Comparison of ENCODE assay signal across 8 cellular contexts in the genomic region with DNA sequence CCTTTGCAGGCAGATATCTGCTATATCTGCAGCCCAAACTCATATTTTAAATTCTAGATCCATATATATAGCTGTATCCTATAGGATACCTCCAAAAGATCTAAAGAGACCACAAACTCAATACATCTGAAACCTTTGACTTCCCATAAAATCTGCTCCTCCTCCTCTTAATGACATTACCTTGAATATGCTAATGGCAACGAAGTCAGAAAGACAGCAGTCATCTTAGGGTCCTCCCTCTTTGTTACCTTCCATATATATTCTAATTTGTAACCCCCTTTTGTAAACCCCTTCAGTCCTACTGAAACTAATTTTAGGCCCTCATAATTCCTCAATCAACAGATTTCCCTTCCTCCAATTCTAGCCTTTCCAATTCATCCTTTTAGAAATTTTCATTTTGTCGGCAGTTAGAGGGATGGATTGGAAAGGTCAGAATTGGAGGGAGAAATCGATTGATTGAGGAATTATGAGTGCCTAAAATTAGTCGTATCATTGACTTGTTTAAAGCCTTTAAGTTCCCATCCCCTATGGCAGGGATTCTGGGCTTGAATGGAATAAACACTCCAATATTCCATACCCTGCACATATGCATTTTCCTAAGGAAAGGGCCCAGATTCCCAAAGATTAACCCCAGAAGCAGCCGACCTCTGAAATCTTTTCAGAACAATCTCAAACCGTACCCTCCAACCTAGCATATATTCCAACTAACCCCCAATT. TPM values are rescaled to one million over a fixed set of nuclear protein-coding genes. Genes with fewer than 3 reads are reported as not detected.
DNase-seq lines count a peak whose midpoint lies in the region; ATAC-seq and TF ChIP-seq lines count a peak whose summit lies in the region.
"Had no signal": no experiment of that assay in that cellular context is flagged by ENCODE, and none has a peak within 500 bp of the region (broad histone marks: within the 10 kb centered on the region; RNA-seq: fewer than 3 reads in every experiment).

No MANE protein-coding gene starts in this region.

- H3K27me3 ChIP-seq in GM23338 (ENCODE audit: insufficient read depth) = 0 out of 2 replicates have a peak, but pooled peaks cover 4% of the 10 kb centered on the region
- H3K27me3 ChIP-seq in RWPE2 (ENCODE audit: insufficient read depth, poor library complexity, severe bottlenecking) = no peaks in the 10 kb centered on the region

- H3K9me3 ChIP-seq in RWPE2 (ENCODE audit: severe bottlenecking) = no peaks in the 10 kb centered on the region

- ATAC-seq in GM23338 (no peak), RWPE2 (ENCODE audit: low read depth) (no peak), GM19023 (IDR thresholded peaks at IDR 0.05; ENCODE audit: unreplicated experiment) (no peak)
- ATAC-seq in stimulated activated effector memory CD8-positive, alpha-beta T cell treated with anti-CD3 and anti-CD28 coated beads, Interleukin-12 subunit alpha, Interleukin-12 subunit beta, amount 100 ng/mL, for 72 hours = no peak

- H3K79me2 ChIP-seq in GM23338 (replicated peaks; ENCODE audit: insufficient read depth) = peaks cover 70% of the 10 kb centered on the region

- peaks cover 29% of the 10 kb centered on the region for H3K4me1 ChIP-seq in GM23338 (ENCODE audit: insufficient read depth)
- peaks cover 22% of the 10 kb centered on the region for H3K4me1 ChIP-seq in RWPE2 (ENCODE audit: insufficient read depth, poor library complexity, severe bottlenecking)

- DNase-seq in GM23338 (ENCODE audit: low spot score) = peak; percentile 24
- no peak for DNase-seq in RWPE2 (ENCODE audit: low spot score)
- no peak for DNase-seq in foreskin fibroblast
- no peak for DNase-seq in stimulated activated effector memory CD8-positive, alpha-beta T cell treated with anti-CD3 and anti-CD28 coated beads, Interleukin-12 subunit alpha, Interleukin-12 subunit beta, amount 100 ng/mL, for 72 hours (ENCODE audit: low spot score in 2 of 2)
- DNase-seq in activated CD4-positive, CD25-positive, alpha-beta regulatory T cell (lab: John Stamatoyannopoulos, UW) = no peak
- no peak for DNase-seq in posterior vena cava (ENCODE audit: low spot score)

- H3K36me3 ChIP-seq in GM23338 (ENCODE audit: insufficient read depth) (no peaks in the 10 kb centered on the region), RWPE2 (ENCODE audit: low read depth) (peaks cover 41% of the 10 kb centered on the region)

- peak overlapping the region; percentile 83 for H3K4me2 ChIP-seq in GM23338

- peak overlapping the region; percentile 72; the same call in 1 of the 2 replicates for H3K4me3 ChIP-seq in GM23338
- H3K4me3 ChIP-seq in RWPE2 (ENCODE audit: severe bottlenecking) = peak overlapping the region; percentile 93
- H3K4me3 ChIP-seq in foreskin fibroblast (ENCODE audit: low read depth in 1 of 2, low read length in 2 of 2) = peak overlapping the region; percentile 63 to 86

- H3F3A ChIP-seq in GM23338 (replicated peaks; ENCODE audit: low read depth) = 0 out of 2 replicates have a peak, but pooled peaks cover 10% of the 10 kb centered on the region

- no peak overlapping the region for H3K27ac Mint-ChIP-seq in GM23338
- H3K27ac Mint-ChIP-seq in stimulated activated effector memory CD8-positive, alpha-beta T cell treated with anti-CD3 and anti-CD28 coated beads, Interleukin-12 subunit alpha, Interleukin-12 subunit beta, amount 100 ng/mL, for 72 hours = no peak overlapping the region

- TF ChIP-seq CTCF in GM23338 (conservative IDR thresholded peaks at IDR 0.05; ENCODE audit: low read depth in 2 of 2) = no peak
- no peak for TF ChIP-seq CTCF in RWPE2 (IDR thresholded peaks at IDR 0.05; ENCODE audit: poor library complexity, severe bottlenecking)
- TF ChIP-seq CTCF in foreskin fibroblast (IDR thresholded peaks at IDR 0.05; ENCODE audit: low read depth, low read length) = no peak

- H3K4me1 Mint-ChIP-seq in GM23338 = peaks cover 41% of the 10 kb centered on the region
- peaks cover 43% of the 10 kb centered on the region for H3K4me1 Mint-ChIP-seq in stimulated activated effector memory CD8-positive, alpha-beta T cell treated with anti-CD3 and anti-CD28 coated beads, Interleukin-12 subunit alpha, Interleukin-12 subunit beta, amount 100 ng/mL, for 72 hours

- H3K9me3 Mint-ChIP-seq in GM23338 = no peaks in the 10 kb centered on the region
- no peaks in the 10 kb centered on the region for H3K9me3 Mint-ChIP-seq in stimulated activated effector memory CD8-positive, alpha-beta T cell treated with anti-CD3 and anti-CD28 coated beads, Interleukin-12 subunit alpha, Interleukin-12 subunit beta, amount 100 ng/mL, for 72 hours

- H3K36me3 Mint-ChIP-seq in GM23338 (ENCODE audit: low read depth) = no peaks in the 10 kb centered on the region; the same call in 2 of the 3 replicates
- peaks cover 10% of the 10 kb centered on the region for H3K36me3 Mint-ChIP-seq in stimulated activated effector memory CD8-positive, alpha-beta T cell treated with anti-CD3 and anti-CD28 coated beads, Interleukin-12 subunit alpha, Interleukin-12 subunit beta, amount 100 ng/mL, for 72 hours

- H3K27me3 Mint-ChIP-seq in GM23338 (ENCODE audit: insufficient read depth, low read depth, poor library complexity) = peaks cover 3% of the 10 kb centered on the region

- peak overlapping the region; percentile 2; the same call in 1 of the 2 replicates for H3K27ac ChIP-seq in GM23338 (ENCODE audit: low read depth)
- H3K27ac ChIP-seq in RWPE2 (ENCODE audit: poor library complexity, severe bottlenecking) = no peak overlapping the region
- H3K27ac ChIP-seq: KMS-11 had no signal

- intact Hi-C loops in posterior vena cava (cut with DNase I) = loop anchor here (5.0 to 10.0 kb wide), 2 partner anchors 45 to 1478 kb away; no protein-coding TSS in a partner anchor

- peak overlapping the region; percentile 38 for H3K4me3 Mint-ChIP-seq in GM23338
- H3K4me3 Mint-ChIP-seq in stimulated activated effector memory CD8-positive, alpha-beta T cell treated with anti-CD3 and anti-CD28 coated beads, Interleukin-12 subunit alpha, Interleukin-12 subunit beta, amount 100 ng/mL, for 72 hours = peak overlapping the region; percentile 5

- no peaks in the 10 kb centered on the region; the same call in 1 of the 2 replicates for H4K20me1 ChIP-seq in GM23338 (replicated peaks; ENCODE audit: insufficient read depth)

- H3K9me2 ChIP-seq in GM23338 (ENCODE audit: insufficient read depth) = no peaks in the 10 kb centered on the region

- H2AFZ ChIP-seq in GM23338 = no peak overlapping the region

TF ChIP-seq in GM23338, 12 proteins besides CTCF, POLR2A, EP300 and RAD21:
- no peak for TF ChIP-seq EZH2 (IDR thresholded peaks at IDR 0.05; ENCODE audit: low read depth, unreplicated experiment)
- TF ChIP-seq JUNB (IDR thresholded peaks at IDR 0.05; ENCODE audit: unreplicated experiment) = no peak
- no peak for TF ChIP-seq CREB1 (CRISPR knock-in tag; IDR thresholded peaks at IDR 0.05; ENCODE audit: low read depth)

RNA-seq across cellular contexts. Expression of a gene that starts 2.4 kb away (rescaled TPM):
- 52.7 and 78.1 TPM in 2 replicates for total RNA-seq in GM23338 (2014; rRNA removed; shearing (Covaris generic))
- polyA plus RNA-seq in GM23338 (2016; fragmentation: Nextera tagmentation; extraction: Ambion mirVana) = 39.0 and 39.3 TPM in 2 replicates
- 10 to 100 TPM; 81.4 to 89.8 TPM for total RNA-seq in posterior vena cava
